In the genomic region with DNA sequence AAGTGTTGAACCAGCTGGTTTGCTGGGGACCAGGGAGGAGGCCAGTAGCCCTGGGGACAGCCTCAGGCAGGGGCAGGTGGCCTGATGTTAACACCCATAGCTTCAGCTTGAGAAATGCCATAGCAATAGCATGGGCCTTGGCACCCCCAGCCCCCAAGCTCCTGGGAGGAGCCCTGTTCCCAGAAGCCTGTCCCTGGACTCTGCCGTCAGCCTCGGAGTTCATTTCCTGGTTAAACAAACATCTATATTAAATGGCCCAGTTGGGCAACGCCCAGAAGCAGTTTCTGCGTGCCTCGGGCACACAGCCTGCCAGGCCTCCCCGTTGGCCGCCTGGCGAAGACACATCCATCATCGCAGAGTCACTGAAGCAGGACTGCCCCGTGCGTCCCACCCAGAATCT, we compare ENCODE assay signal across 10 cellular contexts. TPM values are rescaled to one million over a fixed set of nuclear protein-coding genes. Genes with fewer than 3 reads are reported as not detected.
A peak's percentile ranks its signal among the peaks of the same experiment; 100 is the strongest.
DNase-seq lines count a peak whose midpoint lies in the region; ATAC-seq, FAIRE-seq and TF ChIP-seq lines count a peak whose summit lies in the region.
"Had no signal": no experiment of that assay in that cellular context is flagged by ENCODE, and none has a peak within 500 bp of the region (broad histone marks: within the 10 kb centered on the region; RNA-seq: fewer than 3 reads in every experiment).

No MANE protein-coding gene starts in this region.

- H3K9me3 ChIP-seq in subcutaneous abdominal adipose tissue (ENCODE audit: control insufficient read depth in 5 of 5, low read length in 5 of 5) = no peaks in the 10 kb centered on the region

- H3K4me3 ChIP-seq in LNCaP clone FGC (ENCODE audit: low read depth, low read length) = no peak overlapping the region
- no peak overlapping the region for H3K4me3 ChIP-seq in bronchial epithelial cell (ENCODE audit: low read depth, low read length)
- no peak overlapping the region for H3K4me3 ChIP-seq in subcutaneous abdominal adipose tissue (ENCODE audit: low read depth in 1 of 5, low read length in 5 of 5)

- H3K27ac ChIP-seq in subcutaneous abdominal adipose tissue (ENCODE audit: low read depth, low read length) = peak overlapping the region; percentile 72

- DNase-seq in LNCaP clone FGC (ENCODE audit: low read depth) (peak; percentile 72), bronchial epithelial cell (ENCODE audit: low read depth) (peak; percentile 19), kidney tubule cell (ENCODE audit: low spot score) (peak; percentile 42), epidermal melanocyte (ENCODE audit: insufficient read length, low spot score) (no peak)
- DNase-seq in stimulated activated naive CD8-positive, alpha-beta T cell treated with anti-CD3 and anti-CD28 coated beads, Interleukin-15, Interleukin-2, amounts not matched to agents 100 U/mL and 50 U/mL, for 24 hours = no peak
- DNase-seq: activated CD4-positive, CD25-positive, alpha-beta regulatory T cell; NCI-H524 treated with DMSO at 0.1 percent for 48 hours; retina had no signal

- peak overlapping the region in 1 of 5 donors; percentile 55 for H3K9ac ChIP-seq in subcutaneous abdominal adipose tissue (ENCODE audit: low read length in 5 of 5)

- no peak for FAIRE-seq in bronchial epithelial cell (lab: Jason Lieb, UNC)

- TF ChIP-seq CTCF in LNCaP clone FGC (IDR thresholded peaks at IDR 0.05; ENCODE audit: control insufficient read depth, extremely low read depth, insufficient read depth) = no peak
- no peak for TF ChIP-seq CTCF in bronchial epithelial cell (IDR thresholded peaks at IDR 0.05; ENCODE audit: insufficient read depth, low read length, severe bottlenecking)

- peaks cover 3 to 64% (median 17%) of the 10 kb centered on the region in 5 donors for H3K4me1 ChIP-seq in subcutaneous abdominal adipose tissue (ENCODE audit: control insufficient read depth in 5 of 5, insufficient read depth in 5 of 5, low read length in 5 of 5)

- no peak for ATAC-seq in GM18867 (IDR thresholded peaks at IDR 0.05; ENCODE audit: unreplicated experiment)
- ATAC-seq in stimulated activated naive CD8-positive, alpha-beta T cell treated with anti-CD3 and anti-CD28 coated beads, Interleukin-15, Interleukin-2, amounts not matched to agents 100 U/mL and 50 U/mL, for 24 hours = no peak

- H3K36me3 ChIP-seq in bronchial epithelial cell (ENCODE audit: control insufficient read depth, insufficient read depth, low read length) = no peaks in the 10 kb centered on the region
- H3K36me3 ChIP-seq in subcutaneous abdominal adipose tissue (ENCODE audit: control insufficient read depth in 5 of 5, insufficient read depth in 5 of 5, low read length in 5 of 5) = peaks cover 0 to 17% (median 8%) of the 10 kb centered on the region in 5 donors

- H3K27me3 ChIP-seq in bronchial epithelial cell (ENCODE audit: control insufficient read depth, insufficient read depth, low read length) (peaks cover 3% of the 10 kb centered on the region), subcutaneous abdominal adipose tissue (ENCODE audit: control insufficient read depth in 5 of 5, insufficient read depth in 4 of 5, low read length in 5 of 5) (no peaks in the 10 kb centered on the region)

RNA-seq across cellular contexts. Expression of a gene that starts 58.2 kb away (rescaled TPM):
- not detected in 2 replicates for total RNA-seq in bronchial epithelial cell

Comparison
In these comparisons a context has a peak if more than half of its experiments do, and no peak if none do; other contexts are left out.
1. DNase-seq: peak in LNCaP clone FGC (single experiment), bronchial epithelial cell (single experiment) and kidney tubule cell (single experiment); none in epidermal melanocyte (single experiment) and stimulated activated naive CD8-positive, alpha-beta T cell treated with anti-CD3 and anti-CD28 coated beads, Interleukin-15, Interleukin-2, amounts not matched to agents 100 U/mL and 50 U/mL, for 24 hours (single experiment).